8 cellular contexts compared by ENCODE assay signal in genomic region chr3:27119639-27120038, GRCh38.
"Had no signal": no experiment of that assay in that cellular context is flagged by ENCODE, and none has a peak within 500 bp of the region (broad histone marks: within the 10 kb centered on the region; RNA-seq: fewer than 3 reads in every experiment).

No MANE protein-coding gene starts in this region.

- H3K27ac ChIP-seq: GM23248 had no signal

- H3K4me3 Mint-ChIP-seq: HFFc6 had no signal

- H3K9ac ChIP-seq: GM23248 had no signal

- H3K27ac Mint-ChIP-seq: HFFc6 had no signal

- ATAC-seq: HCT116, K562 had no signal

- H3K4me3 ChIP-seq: GM23248, HAP-1, K562 had no signal

- H2AFZ ChIP-seq: GM23248 had no signal

- H3K9me3 ChIP-seq: HAP-1 had no signal

- DNase-seq: GM23248, GOT3, H7, HFFc6, IMR-90 had no signal

- H3K9me3 Mint-ChIP-seq: HFFc6 had no signal

- H3K4me1 ChIP-seq: HAP-1 had no signal

- H3K36me3 ChIP-seq: HAP-1 had no signal
